Comparison of ENCODE assay signal across 3 cellular contexts in the genomic region with DNA sequence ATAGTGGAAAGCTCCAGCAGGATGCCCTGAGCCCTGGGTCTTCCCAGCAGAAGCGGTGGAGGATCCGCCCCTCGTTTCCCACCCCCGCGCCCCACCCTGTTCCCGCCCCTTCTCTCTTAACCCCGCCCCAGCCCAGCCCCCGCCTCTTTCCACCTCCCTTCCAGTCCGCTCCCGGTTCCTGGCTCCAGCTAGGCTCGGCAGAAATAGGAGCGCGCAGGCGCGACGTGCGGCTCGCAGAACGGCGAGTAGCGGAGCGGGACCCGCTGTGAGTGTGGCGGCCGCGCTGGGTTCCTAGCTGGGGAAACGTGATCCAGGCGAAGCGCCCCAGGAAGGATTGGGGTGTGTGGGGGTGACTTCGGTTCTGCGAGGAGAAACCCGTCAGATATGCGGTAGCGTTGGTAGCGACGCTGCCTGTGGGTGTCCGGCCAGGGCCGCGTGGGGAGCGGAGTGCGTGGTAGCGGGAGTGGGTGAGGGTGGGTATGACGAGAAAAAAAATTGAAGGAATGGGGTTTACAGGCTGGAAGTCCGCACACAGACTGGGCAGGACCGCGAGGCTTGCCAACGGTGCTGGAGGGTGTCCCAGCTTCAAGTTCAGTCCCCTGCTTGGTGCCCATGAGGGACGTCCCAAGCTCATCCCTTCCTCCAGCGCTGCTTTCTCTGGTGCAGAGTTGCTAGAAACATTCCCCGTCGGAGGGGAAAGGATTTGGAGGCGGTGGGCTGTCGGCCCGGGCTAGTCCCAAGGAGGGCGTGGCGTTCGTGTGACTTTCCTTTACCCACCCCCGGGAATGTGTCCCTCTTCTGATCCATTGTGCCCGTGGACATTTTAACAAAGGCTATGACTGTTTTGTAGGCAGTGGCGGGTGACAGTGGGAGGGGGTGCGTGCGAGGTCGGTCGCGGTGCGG.
TF ChIP-seq lines count a peak whose summit lies in the region.

A gene (plus strand): TSS at position 234 of the 903 bp plus-strand sequence. CDS start 56,886 bp downstream, outside the sequence.

TF ChIP-seq in HEK293T, 16 proteins besides CTCF, POLR2A, EP300 and RAD21:
- TF ChIP-seq HDGF (IDR thresholded peaks at IDR 0.05; ENCODE audit: borderline replicate concordance) (no peak), FOXA1 (IDR thresholded peaks at IDR 0.05) (no peak), CTBP1 (IDR thresholded peaks at IDR 0.05; ENCODE audit: borderline replicate concordance) (no peak), ZNF384 (IDR thresholded peaks at IDR 0.05) (no peak), ELF4 (IDR thresholded peaks at IDR 0.05) (peak; percentile 27; the same call in 1 of the 2 replicates), SUZ12 (IDR thresholded peaks at IDR 0.05) (no peak), L3MBTL2 (conservative IDR thresholded peaks at IDR 0.05) (peak; percentile 63)
- TF ChIP-seq, protein P1, sequence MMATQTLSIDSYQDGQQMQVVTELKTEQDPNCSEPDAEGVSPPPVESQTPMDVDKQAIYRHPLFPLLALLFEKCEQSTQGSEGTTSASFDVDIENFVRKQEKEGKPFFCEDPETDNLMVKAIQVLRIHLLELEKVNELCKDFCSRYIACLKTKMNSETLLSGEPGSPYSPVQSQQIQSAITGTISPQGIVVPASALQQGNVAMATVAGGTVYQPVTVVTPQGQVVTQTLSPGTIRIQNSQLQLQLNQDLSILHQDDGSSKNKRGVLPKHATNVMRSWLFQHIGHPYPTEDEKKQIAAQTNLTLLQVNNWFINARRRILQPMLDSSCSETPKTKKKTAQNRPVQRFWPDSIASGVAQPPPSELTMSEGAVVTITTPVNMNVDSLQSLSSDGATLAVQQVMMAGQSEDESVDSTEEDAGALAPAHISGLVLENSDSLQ (IDR thresholded peaks at IDR 0.05), result no peak

TF ChIP-seq in H1, 55 proteins besides CTCF, POLR2A, EP300 and RAD21 (continues in another document):
- no peak for TF ChIP-seq POU5F1 (IDR thresholded peaks at IDR 0.05; ENCODE audit: low read depth, low read length)
- peak; percentile 49; the same call in 1 of the 2 replicates for TF ChIP-seq RBBP5 (IDR thresholded peaks at IDR 0.05; ENCODE audit: borderline replicate concordance, low read depth, low read length)
- TF ChIP-seq, protein P2, sequence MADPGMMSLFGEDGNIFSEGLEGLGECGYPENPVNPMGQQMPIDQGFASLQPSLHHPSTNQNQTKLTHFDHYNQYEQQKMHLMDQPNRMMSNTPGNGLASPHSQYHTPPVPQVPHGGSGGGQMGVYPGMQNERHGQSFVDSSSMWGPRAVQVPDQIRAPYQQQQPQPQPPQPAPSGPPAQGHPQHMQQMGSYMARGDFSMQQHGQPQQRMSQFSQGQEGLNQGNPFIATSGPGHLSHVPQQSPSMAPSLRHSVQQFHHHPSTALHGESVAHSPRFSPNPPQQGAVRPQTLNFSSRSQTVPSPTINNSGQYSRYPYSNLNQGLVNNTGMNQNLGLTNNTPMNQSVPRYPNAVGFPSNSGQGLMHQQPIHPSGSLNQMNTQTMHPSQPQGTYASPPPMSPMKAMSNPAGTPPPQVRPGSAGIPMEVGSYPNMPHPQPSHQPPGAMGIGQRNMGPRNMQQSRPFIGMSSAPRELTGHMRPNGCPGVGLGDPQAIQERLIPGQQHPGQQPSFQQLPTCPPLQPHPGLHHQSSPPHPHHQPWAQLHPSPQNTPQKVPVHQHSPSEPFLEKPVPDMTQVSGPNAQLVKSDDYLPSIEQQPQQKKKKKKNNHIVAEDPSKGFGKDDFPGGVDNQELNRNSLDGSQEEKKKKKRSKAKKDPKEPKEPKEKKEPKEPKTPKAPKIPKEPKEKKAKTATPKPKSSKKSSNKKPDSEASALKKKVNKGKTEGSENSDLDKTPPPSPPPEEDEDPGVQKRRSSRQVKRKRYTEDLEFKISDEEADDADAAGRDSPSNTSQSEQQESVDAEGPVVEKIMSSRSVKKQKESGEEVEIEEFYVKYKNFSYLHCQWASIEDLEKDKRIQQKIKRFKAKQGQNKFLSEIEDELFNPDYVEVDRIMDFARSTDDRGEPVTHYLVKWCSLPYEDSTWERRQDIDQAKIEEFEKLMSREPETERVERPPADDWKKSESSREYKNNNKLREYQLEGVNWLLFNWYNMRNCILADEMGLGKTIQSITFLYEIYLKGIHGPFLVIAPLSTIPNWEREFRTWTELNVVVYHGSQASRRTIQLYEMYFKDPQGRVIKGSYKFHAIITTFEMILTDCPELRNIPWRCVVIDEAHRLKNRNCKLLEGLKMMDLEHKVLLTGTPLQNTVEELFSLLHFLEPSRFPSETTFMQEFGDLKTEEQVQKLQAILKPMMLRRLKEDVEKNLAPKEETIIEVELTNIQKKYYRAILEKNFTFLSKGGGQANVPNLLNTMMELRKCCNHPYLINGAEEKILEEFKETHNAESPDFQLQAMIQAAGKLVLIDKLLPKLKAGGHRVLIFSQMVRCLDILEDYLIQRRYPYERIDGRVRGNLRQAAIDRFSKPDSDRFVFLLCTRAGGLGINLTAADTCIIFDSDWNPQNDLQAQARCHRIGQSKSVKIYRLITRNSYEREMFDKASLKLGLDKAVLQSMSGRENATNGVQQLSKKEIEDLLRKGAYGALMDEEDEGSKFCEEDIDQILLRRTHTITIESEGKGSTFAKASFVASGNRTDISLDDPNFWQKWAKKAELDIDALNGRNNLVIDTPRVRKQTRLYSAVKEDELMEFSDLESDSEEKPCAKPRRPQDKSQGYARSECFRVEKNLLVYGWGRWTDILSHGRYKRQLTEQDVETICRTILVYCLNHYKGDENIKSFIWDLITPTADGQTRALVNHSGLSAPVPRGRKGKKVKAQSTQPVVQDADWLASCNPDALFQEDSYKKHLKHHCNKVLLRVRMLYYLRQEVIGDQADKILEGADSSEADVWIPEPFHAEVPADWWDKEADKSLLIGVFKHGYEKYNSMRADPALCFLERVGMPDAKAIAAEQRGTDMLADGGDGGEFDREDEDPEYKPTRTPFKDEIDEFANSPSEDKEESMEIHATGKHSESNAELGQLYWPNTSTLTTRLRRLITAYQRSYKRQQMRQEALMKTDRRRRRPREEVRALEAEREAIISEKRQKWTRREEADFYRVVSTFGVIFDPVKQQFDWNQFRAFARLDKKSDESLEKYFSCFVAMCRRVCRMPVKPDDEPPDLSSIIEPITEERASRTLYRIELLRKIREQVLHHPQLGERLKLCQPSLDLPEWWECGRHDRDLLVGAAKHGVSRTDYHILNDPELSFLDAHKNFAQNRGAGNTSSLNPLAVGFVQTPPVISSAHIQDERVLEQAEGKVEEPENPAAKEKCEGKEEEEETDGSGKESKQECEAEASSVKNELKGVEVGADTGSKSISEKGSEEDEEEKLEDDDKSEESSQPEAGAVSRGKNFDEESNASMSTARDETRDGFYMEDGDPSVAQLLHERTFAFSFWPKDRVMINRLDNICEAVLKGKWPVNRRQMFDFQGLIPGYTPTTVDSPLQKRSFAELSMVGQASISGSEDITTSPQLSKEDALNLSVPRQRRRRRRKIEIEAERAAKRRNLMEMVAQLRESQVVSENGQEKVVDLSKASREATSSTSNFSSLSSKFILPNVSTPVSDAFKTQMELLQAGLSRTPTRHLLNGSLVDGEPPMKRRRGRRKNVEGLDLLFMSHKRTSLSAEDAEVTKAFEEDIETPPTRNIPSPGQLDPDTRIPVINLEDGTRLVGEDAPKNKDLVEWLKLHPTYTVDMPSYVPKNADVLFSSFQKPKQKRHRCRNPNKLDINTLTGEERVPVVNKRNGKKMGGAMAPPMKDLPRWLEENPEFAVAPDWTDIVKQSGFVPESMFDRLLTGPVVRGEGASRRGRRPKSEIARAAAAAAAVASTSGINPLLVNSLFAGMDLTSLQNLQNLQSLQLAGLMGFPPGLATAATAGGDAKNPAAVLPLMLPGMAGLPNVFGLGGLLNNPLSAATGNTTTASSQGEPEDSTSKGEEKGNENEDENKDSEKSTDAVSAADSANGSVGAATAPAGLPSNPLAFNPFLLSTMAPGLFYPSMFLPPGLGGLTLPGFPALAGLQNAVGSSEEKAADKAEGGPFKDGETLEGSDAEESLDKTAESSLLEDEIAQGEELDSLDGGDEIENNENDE (IDR thresholded peaks at IDR 0.05; ENCODE audit: insufficient replicate concordance, low read length), result no peak
- TF ChIP-seq EGR1 (IDR thresholded peaks at IDR 0.05; ENCODE audit: borderline replicate concordance, low read depth, low read length), result no peak
- no peak for TF ChIP-seq CHD1 (IDR thresholded peaks at IDR 0.05; ENCODE audit: low read depth, low read length)
- TF ChIP-seq SP1 (IDR thresholded peaks at IDR 0.05; ENCODE audit: low read depth, low read length), result no peak
- no peak for TF ChIP-seq ZNF274 (IDR thresholded peaks at IDR 0.05; ENCODE audit: borderline replicate concordance, extremely low read depth, low read length)
- TF ChIP-seq EZH2 (IDR thresholded peaks at IDR 0.05; ENCODE audit: low read depth, low read length, severe bottlenecking), result no peak
- TF ChIP-seq TCF12 (IDR thresholded peaks at IDR 0.05; ENCODE audit: low read depth, low read length), result no peak
- TF ChIP-seq JUN (IDR thresholded peaks at IDR 0.05; ENCODE audit: low read depth, low read length), result no peak
- TF ChIP-seq MAFK (IDR thresholded peaks at IDR 0.05; ENCODE audit: low read depth, low read length), result no peak
- TF ChIP-seq TBP (IDR thresholded peaks at IDR 0.05; ENCODE audit: low read depth, low read length), result 0 out of 2 replicates have a peak, but pooled peaks have one; percentile 10

TF ChIP-seq in HepG2, 621 proteins besides CTCF, POLR2A, EP300 and RAD21 (continues in another document):
- TF ChIP-seq ZFP82 (CRISPR knock-in tag; IDR thresholded peaks at IDR 0.05; ENCODE audit: borderline replicate concordance), result peak; percentile 36; the same call in 1 of the 2 replicates
- TF ChIP-seq, protein P3, sequence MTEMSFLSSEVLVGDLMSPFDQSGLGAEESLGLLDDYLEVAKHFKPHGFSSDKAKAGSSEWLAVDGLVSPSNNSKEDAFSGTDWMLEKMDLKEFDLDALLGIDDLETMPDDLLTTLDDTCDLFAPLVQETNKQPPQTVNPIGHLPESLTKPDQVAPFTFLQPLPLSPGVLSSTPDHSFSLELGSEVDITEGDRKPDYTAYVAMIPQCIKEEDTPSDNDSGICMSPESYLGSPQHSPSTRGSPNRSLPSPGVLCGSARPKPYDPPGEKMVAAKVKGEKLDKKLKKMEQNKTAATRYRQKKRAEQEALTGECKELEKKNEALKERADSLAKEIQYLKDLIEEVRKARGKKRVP (CRISPR knock-in tag; IDR thresholded peaks at IDR 0.05), result 0 out of 4 replicates have a peak, but pooled peaks of 1 of the 2 experiments have one; percentile 17
- TF ChIP-seq, protein P4, sequence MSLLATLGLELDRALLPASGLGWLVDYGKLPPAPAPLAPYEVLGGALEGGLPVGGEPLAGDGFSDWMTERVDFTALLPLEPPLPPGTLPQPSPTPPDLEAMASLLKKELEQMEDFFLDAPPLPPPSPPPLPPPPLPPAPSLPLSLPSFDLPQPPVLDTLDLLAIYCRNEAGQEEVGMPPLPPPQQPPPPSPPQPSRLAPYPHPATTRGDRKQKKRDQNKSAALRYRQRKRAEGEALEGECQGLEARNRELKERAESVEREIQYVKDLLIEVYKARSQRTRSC (CRISPR knock-in tag; IDR thresholded peaks at IDR 0.05; ENCODE audit: low read depth), result no peak
- TF ChIP-seq HNRNPLL (IDR thresholded peaks at IDR 0.05; ENCODE audit: low read depth, low read length, poor library complexity, severe bottlenecking), result peak; percentile 76
- TF ChIP-seq PHF8 (CRISPR knock-in tag; IDR thresholded peaks at IDR 0.05), result peak; percentile 70
- TF ChIP-seq, protein P5, sequence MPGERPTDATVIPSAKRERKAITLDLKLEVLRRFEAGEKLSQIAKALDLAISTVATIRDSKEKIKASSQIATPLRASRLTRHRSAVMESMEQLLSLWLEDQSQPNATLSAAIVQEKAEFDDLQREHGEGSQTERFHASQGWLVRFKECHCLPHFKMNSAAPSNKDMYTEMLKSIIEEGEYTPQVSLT (CRISPR knock-in tag; IDR thresholded peaks at IDR 0.05; ENCODE audit: borderline replicate concordance, low read depth), result no peak
- TF ChIP-seq ZNF205 (CRISPR knock-in tag; IDR thresholded peaks at IDR 0.05), result no peak
- TF ChIP-seq KDM5B (CRISPR knock-in tag; IDR thresholded peaks at IDR 0.05; ENCODE audit: borderline replicate concordance), result 0 out of 2 replicates have a peak, but pooled peaks have one; percentile 37
- TF ChIP-seq, protein P6, sequence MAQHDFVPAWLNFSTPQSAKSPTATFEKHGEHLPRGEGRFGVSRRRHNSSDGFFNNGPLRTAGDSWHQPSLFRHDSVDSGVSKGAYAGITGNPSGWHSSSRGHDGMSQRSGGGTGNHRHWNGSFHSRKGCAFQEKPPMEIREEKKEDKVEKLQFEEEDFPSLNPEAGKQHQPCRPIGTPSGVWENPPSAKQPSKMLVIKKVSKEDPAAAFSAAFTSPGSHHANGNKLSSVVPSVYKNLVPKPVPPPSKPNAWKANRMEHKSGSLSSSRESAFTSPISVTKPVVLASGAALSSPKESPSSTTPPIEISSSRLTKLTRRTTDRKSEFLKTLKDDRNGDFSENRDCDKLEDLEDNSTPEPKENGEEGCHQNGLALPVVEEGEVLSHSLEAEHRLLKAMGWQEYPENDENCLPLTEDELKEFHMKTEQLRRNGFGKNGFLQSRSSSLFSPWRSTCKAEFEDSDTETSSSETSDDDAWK (CRISPR knock-in tag; IDR thresholded peaks at IDR 0.05), result no peak
- no peak for TF ChIP-seq SRY (CRISPR knock-in tag; IDR thresholded peaks at IDR 0.05)
- TF ChIP-seq KMT2B (CRISPR knock-in tag; IDR thresholded peaks at IDR 0.05), result 0 out of 2 replicates have a peak, but pooled peaks have one; percentile 36
- peak; percentile 27 for TF ChIP-seq ZNF883 (CRISPR knock-in tag; IDR thresholded peaks at IDR 0.05; ENCODE audit: not compliant biosample characterization)
- TF ChIP-seq MEIS2 (CRISPR knock-in tag; IDR thresholded peaks at IDR 0.05), result no peak
- 0 out of 2 replicates have a peak, but pooled peaks have one; percentile 32 for TF ChIP-seq ZSCAN21 (CRISPR knock-in tag; IDR thresholded peaks at IDR 0.05; ENCODE audit: borderline replicate concordance)
- TF ChIP-seq, protein P7, sequence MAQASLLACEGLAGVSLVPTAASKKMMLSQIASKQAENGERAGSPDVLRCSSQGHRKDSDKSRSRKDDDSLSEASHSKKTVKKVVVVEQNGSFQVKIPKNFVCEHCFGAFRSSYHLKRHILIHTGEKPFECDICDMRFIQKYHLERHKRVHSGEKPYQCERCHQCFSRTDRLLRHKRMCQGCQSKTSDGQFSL (CRISPR knock-in tag; IDR thresholded peaks at IDR 0.05), result no peak
- peak; percentile 61 for TF ChIP-seq ASH2L (IDR thresholded peaks at IDR 0.05; ENCODE audit: insufficient read length, low read depth, low read length)
- TF ChIP-seq, protein P8, sequence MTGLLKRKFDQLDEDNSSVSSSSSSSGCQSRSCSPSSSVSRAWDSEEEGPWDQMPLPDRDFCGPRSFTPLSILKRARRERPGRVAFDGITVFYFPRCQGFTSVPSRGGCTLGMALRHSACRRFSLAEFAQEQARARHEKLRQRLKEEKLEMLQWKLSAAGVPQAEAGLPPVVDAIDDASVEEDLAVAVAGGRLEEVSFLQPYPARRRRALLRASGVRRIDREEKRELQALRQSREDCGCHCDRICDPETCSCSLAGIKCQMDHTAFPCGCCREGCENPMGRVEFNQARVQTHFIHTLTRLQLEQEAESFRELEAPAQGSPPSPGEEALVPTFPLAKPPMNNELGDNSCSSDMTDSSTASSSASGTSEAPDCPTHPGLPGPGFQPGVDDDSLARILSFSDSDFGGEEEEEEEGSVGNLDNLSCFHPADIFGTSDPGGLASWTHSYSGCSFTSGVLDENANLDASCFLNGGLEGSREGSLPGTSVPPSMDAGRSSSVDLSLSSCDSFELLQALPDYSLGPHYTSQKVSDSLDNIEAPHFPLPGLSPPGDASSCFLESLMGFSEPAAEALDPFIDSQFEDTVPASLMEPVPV (CRISPR knock-in tag; IDR thresholded peaks at IDR 0.05), result 0 out of 2 replicates have a peak, but pooled peaks have one; percentile 29
- 0 out of 2 replicates have a peak, but pooled peaks have one; percentile 40 for TF ChIP-seq HIVEP1 (CRISPR knock-in tag; IDR thresholded peaks at IDR 0.05)
- 0 out of 2 replicates have a peak, but pooled peaks have one; percentile 30 for TF ChIP-seq HDAC1 (CRISPR knock-in tag; IDR thresholded peaks at IDR 0.05)
- peak; percentile 72 for TF ChIP-seq RBFOX2 (IDR thresholded peaks at IDR 0.05; ENCODE audit: low read depth, low read length)
- TF ChIP-seq POLR2G (IDR thresholded peaks at IDR 0.05; ENCODE audit: low read depth, low read length), result peak; percentile 73
